In the genomic region with DNA sequence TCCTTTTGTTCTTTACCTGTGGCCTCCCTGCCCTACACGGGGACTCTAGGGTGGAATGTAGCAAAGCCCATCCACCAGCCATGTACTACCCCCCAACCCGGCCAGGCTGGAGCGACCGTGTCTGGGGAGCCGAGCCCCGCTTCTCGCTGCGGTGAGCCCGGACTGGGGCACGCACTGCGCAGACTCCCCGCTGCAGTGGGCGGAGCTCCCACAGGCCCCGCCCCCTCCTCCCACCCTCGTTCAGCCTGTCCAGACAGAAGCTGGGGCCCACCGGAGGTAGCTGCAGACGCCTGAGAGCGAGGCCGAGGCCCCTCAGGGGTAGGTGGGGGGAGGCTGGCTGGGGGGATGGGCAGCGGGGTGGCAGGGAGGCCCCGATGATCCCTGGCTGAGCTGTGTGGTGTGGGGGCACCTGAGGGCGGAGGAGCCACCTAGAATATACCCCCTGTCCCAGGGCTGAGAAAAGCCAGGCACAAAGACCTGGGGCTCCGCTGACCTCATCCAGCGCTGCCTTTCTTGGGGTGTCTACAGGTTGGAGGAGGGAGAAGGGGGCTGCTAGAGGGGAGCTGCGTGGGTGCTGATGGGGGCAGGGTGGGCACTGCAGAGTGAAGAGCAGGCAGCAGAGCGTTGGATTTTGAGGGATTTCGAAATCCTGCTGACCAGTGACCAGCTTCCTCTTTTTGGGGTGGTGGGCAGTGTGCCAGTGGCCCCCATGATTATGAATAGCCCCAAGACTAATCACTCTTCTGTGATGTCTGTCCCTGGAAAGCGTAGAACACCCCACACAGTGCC, we compare ENCODE assay signal across 8 cellular contexts. TPM values are rescaled to one million over a fixed set of nuclear protein-coding genes. Genes with fewer than 3 reads are reported as not detected.
DNase-seq lines count a peak whose midpoint lies in the region; ATAC-seq and TF ChIP-seq lines count a peak whose summit lies in the region.

No MANE protein-coding gene starts in this region.

- H3K4me3 Mint-ChIP-seq in HFFc6 (peak overlapping the region; percentile 61; the same call in 1 of the 2 replicates), memory B cell (no peak overlapping the region)
- peak overlapping the region; percentile 63 to 64 for H3K4me3 Mint-ChIP-seq in effector memory CD8-positive, alpha-beta T cell

- H3K4me1 Mint-ChIP-seq in HFFc6 (ENCODE audit: low read depth), result peaks cover 14% of the 10 kb centered on the region
- peaks cover 9 to 20% of the 10 kb centered on the region in 2 donors for H3K4me1 Mint-ChIP-seq in effector memory CD8-positive, alpha-beta T cell (ENCODE audit: low read depth in 2 of 2)
- H3K4me1 Mint-ChIP-seq in memory B cell, result peaks cover 13% of the 10 kb centered on the region

- DNase-seq in AG09319 (ENCODE audit: extremely low read depth, low read depth) (peak; percentile 14), HFFc6 (no peak), memory B cell (ENCODE audit: low spot score in 2 of 2) (no peak)
- peak; percentile 76 for DNase-seq in activated CD4-positive, alpha-beta T cell treated with anti-CD3 and anti-CD28 coated beads for 48 hours
- no peak for DNase-seq in effector memory CD8-positive, alpha-beta T cell
- peak; percentile 10 for DNase-seq in stimulated activated CD8-positive, alpha-beta memory T cell treated with anti-CD3 and anti-CD28 coated beads, Interleukin-12 subunit alpha, Interleukin-12 subunit beta, amount 100 ng/mL, for 24 hours (ENCODE audit: extremely low read depth)

- H3K27ac Mint-ChIP-seq in HFFc6, result no peak overlapping the region
- peak overlapping the region in 1 of 2 donors; percentile 75 for H3K27ac Mint-ChIP-seq in effector memory CD8-positive, alpha-beta T cell
- H3K27ac Mint-ChIP-seq in memory B cell, result no peak overlapping the region

- TF ChIP-seq CTCF in AG09319 (IDR thresholded peaks at IDR 0.05; ENCODE audit: low read depth, low read length), result no peak
- no peak for TF ChIP-seq CTCF in HFFc6 (IDR thresholded peaks at IDR 0.05)

- peak; percentile 54 for ATAC-seq in effector memory CD8-positive, alpha-beta T cell (replicated peaks)
- ATAC-seq in memory B cell (ENCODE audit: low read depth), result peak; percentile 44
- no peak for ATAC-seq in HG02763 (IDR thresholded peaks at IDR 0.05; ENCODE audit: unreplicated experiment)
- no peak for ATAC-seq in GM21723 (IDR thresholded peaks at IDR 0.05; ENCODE audit: unreplicated experiment)

- peaks cover 6% of the 10 kb centered on the region; the same call in 1 of the 2 replicates for H3K36me3 Mint-ChIP-seq in HFFc6 (ENCODE audit: low read depth)
- peaks cover 18% of the 10 kb centered on the region for H3K36me3 Mint-ChIP-seq in effector memory CD8-positive, alpha-beta T cell (ENCODE audit: insufficient read depth)
- H3K36me3 Mint-ChIP-seq in memory B cell, result peaks cover 14% of the 10 kb centered on the region

- H3K9me3 Mint-ChIP-seq in HFFc6 (no peaks in the 10 kb centered on the region), memory B cell (no peaks in the 10 kb centered on the region)
- H3K9me3 Mint-ChIP-seq in effector memory CD8-positive, alpha-beta T cell, result no peaks in the 10 kb centered on the region

- H3K27me3 Mint-ChIP-seq in HFFc6 (ENCODE audit: insufficient read depth), result no peaks in the 10 kb centered on the region; the same call in none of the 2 replicates
- H3K27me3 Mint-ChIP-seq in effector memory CD8-positive, alpha-beta T cell, result no peaks in the 10 kb centered on the region
- H3K27me3 Mint-ChIP-seq in memory B cell, result no peaks in the 10 kb centered on the region

RNA-seq across cellular contexts. Expression of a gene that starts 17.3 kb away (rescaled TPM):
- total RNA-seq in HFFc6 (2021; fragmentation: NEBNext Ultra II Directional; extraction: Animal tissue kit (Norgen Biotek cat#: 25700)), result 100 to 1,000 TPM; 141 to 211 (median 152) TPM

RNA-seq across cellular contexts. Expression of a gene that starts 17.6 kb away (rescaled TPM):
- 10 to 100 TPM; 15.8 to 20.0 (median 18.5) TPM for total RNA-seq in HFFc6 (2021; fragmentation: NEBNext Ultra II Directional; extraction: Animal tissue kit (Norgen Biotek cat#: 25700))

RNA-seq across cellular contexts. Expression of a gene that starts 24.2 kb away (rescaled TPM):
- under 1 TPM in 4 of 6 experiments, not detected in 2; 0.07 to 0.11 (median 0.10) TPM for total RNA-seq in HFFc6 (2021; fragmentation: NEBNext Ultra II Directional; extraction: Animal tissue kit (Norgen Biotek cat#: 25700))

RNA-seq across cellular contexts. Expression of a gene that starts 47.4 kb away (rescaled TPM):
- total RNA-seq in HFFc6 (2021; fragmentation: NEBNext Ultra II Directional; extraction: Animal tissue kit (Norgen Biotek cat#: 25700)), result 1 to 10 TPM in 2 of 6 experiments, under 1 TPM in 4; 0.86 to 1.5 (median 0.94) TPM

RNA-seq across cellular contexts. Expression of a gene that starts 60.0 kb away (rescaled TPM):
- total RNA-seq in HFFc6 (2021; fragmentation: NEBNext Ultra II Directional; extraction: Animal tissue kit (Norgen Biotek cat#: 25700)), result 10 to 100 TPM; 18.5 to 25.4 (median 21.2) TPM

Comparison
In these comparisons a context has a peak if more than half of its experiments do, and no peak if none do; other contexts are left out.
1. DNase-seq: peak in AG09319 (single experiment), activated CD4-positive, alpha-beta T cell treated with anti-CD3 and anti-CD28 coated beads for 48 hours (single experiment) and stimulated activated CD8-positive, alpha-beta memory T cell treated with anti-CD3 and anti-CD28 coated beads, Interleukin-12 subunit alpha, Interleukin-12 subunit beta, amount 100 ng/mL, for 24 hours (single experiment); none in HFFc6 (single experiment), effector memory CD8-positive, alpha-beta T cell (0 of 3) and memory B cell (0 of 2).
2. ATAC-seq: peak in effector memory CD8-positive, alpha-beta T cell (single experiment) and memory B cell (single experiment); none in HG02763 (single experiment) and GM21723 (single experiment).